ENCODE assay signal across 17 cellular contexts in genomic region chr13:26299168-26299788, GRCh38. TPM values are rescaled to one million over a fixed set of nuclear protein-coding genes. Genes with fewer than 3 reads are reported as not detected.
DNase-seq lines count a peak whose midpoint lies in the region; ATAC-seq, FAIRE-seq and TF ChIP-seq lines count a peak whose summit lies in the region.
"Had no signal": no experiment of that assay in that cellular context is flagged by ENCODE, and none has a peak within 500 bp of the region (broad histone marks: within the 10 kb centered on the region; RNA-seq: fewer than 3 reads in every experiment).

No MANE protein-coding gene starts in this region.

- peak overlapping the region; percentile 41 for H3K4me2 ChIP-seq in PC-3 (ENCODE audit: low read length)
- H3K4me2 ChIP-seq in osteoblast (ENCODE audit: insufficient read depth, low read length), result peak overlapping the region; percentile 10

- H2AFZ ChIP-seq in ACC112 (ENCODE audit: low read length, unreplicated experiment) (no peak overlapping the region), PC-3 (ENCODE audit: low read length) (no peak overlapping the region), osteoblast (ENCODE audit: low read length) (no peak overlapping the region)

- ATAC-seq in PC-3 (peak; percentile 95), HG02571 (IDR thresholded peaks at IDR 0.05; ENCODE audit: unreplicated experiment) (no peak), GM19467 (IDR thresholded peaks at IDR 0.05; ENCODE audit: unreplicated experiment) (no peak)

- H3F3A ChIP-seq in PC-3 (ENCODE audit: low read length, unreplicated experiment), result no peaks in the 10 kb centered on the region

- H3K27me3 ChIP-seq in ACC112 (ENCODE audit: insufficient read depth, low read length) (no peaks in the 10 kb centered on the region), PC-3 (ENCODE audit: low read length) (no peaks in the 10 kb centered on the region), bronchial epithelial cell (ENCODE audit: control insufficient read depth, insufficient read depth, low read length) (no peaks in the 10 kb centered on the region), osteoblast (ENCODE audit: insufficient read depth, low read length) (no peaks in the 10 kb centered on the region)

- H3K9me3 ChIP-seq in PC-3 (ENCODE audit: low read length) (no peaks in the 10 kb centered on the region), osteoblast (ENCODE audit: low read depth, low read length) (no peaks in the 10 kb centered on the region)

- POLR2A ChIA-PET in PC-3 (lab: Charles Lee; ENCODE audit: unreplicated experiment), result no interaction called here

- no peaks in the 10 kb centered on the region for H4K20me1 ChIP-seq in PC-3 (ENCODE audit: low read length)
- peaks cover 13% of the 10 kb centered on the region for H4K20me1 ChIP-seq in osteoblast (ENCODE audit: insufficient read depth, low read length)

- H3K9me2 ChIP-seq in PC-3 (replicated peaks; ENCODE audit: low read length), result no peaks in the 10 kb centered on the region

- CTCF ChIA-PET in PC-3 (lab: Charles Lee), result no interaction called here

- FAIRE-seq in bronchial epithelial cell (lab: Jason Lieb, UNC), result no peak
- FAIRE-seq: HTR-8/SVneo had no signal

- no TSS peak for BruUV-seq in PC-3 (replicated peaks; lab: Mats Ljungman, UMichigan)

- H3K4me3 ChIP-seq in ACC112 (ENCODE audit: low read depth, low read length) (no peak overlapping the region), PC-3 (ENCODE audit: low read length) (no peak overlapping the region), bronchial epithelial cell (ENCODE audit: low read depth, low read length) (no peak overlapping the region), osteoblast (ENCODE audit: insufficient read depth, low read length) (no peak overlapping the region)

- H3K4me1 ChIP-seq in ACC112 (ENCODE audit: control insufficient read depth, insufficient read depth, low read length, unreplicated experiment) (peaks cover 26% of the 10 kb centered on the region), PC-3 (ENCODE audit: insufficient read depth, low read length) (peaks cover 26% of the 10 kb centered on the region), osteoblast (ENCODE audit: insufficient read depth, low read length) (peaks cover 28% of the 10 kb centered on the region)

- peaks cover 46% of the 10 kb centered on the region for H3K79me2 ChIP-seq in ACC112 (ENCODE audit: control insufficient read depth, insufficient read depth, low read length, unreplicated experiment)
- peaks cover 83% of the 10 kb centered on the region for H3K79me2 ChIP-seq in PC-3 (ENCODE audit: low read length)
- H3K79me2 ChIP-seq in osteoblast (ENCODE audit: insufficient read depth, low read length), result peaks cover 79% of the 10 kb centered on the region

- H3K27ac ChIP-seq in ACC112 (ENCODE audit: low read depth, low read length) (peak overlapping the region; percentile 8; the same call in 1 of the 2 replicates), PC-3 (ENCODE audit: low read length) (peak overlapping the region; percentile 42), osteoblast (ENCODE audit: low read depth, low read length) (peak overlapping the region; percentile 26)
- H3K27ac ChIP-seq: HL-60 had no signal

- peak; percentile 67 for DNase-seq in PC-3
- DNase-seq in bronchial epithelial cell (ENCODE audit: low read depth), result peak; percentile 60
- DNase-seq in osteoblast (ENCODE audit: insufficient read length, low spot score, missing footprints), result no peak
- no peak for DNase-seq in NCI-H510A treated with DMSO at 0.1 percent for 48 hours (lab: John Stamatoyannopoulos, UW)
- no peak for DNase-seq in NCI-H1092 treated with DMSO at 0.1 percent for 48 hours (lab: John Stamatoyannopoulos, UW)
- DNase-seq: C1 segment of cervical spinal cord, H9, NCI-H1417 treated with DMSO at 0.1 percent for 48 hours, NCI-H1930, NCI-H2171, NCI-H446, OCI-M1 had no signal

- H3K9ac ChIP-seq in PC-3 (ENCODE audit: low read length), result no peak overlapping the region

- TF ChIP-seq CTCF in PC-3 (conservative IDR thresholded peaks at IDR 0.05; ENCODE audit: low read depth, low read length) (no peak), bronchial epithelial cell (IDR thresholded peaks at IDR 0.05; ENCODE audit: insufficient read depth, low read length, severe bottlenecking) (no peak), osteoblast (IDR thresholded peaks at IDR 0.05; ENCODE audit: extremely low read depth, low read depth, low read length) (no peak)

- intact Hi-C loops in PC-3 (cut with micrococcal nuclease), result no loop called here

- no peaks in the 10 kb centered on the region for H3K36me3 ChIP-seq in ACC112 (ENCODE audit: insufficient read depth, low read length)
- no peaks in the 10 kb centered on the region for H3K36me3 ChIP-seq in PC-3 (ENCODE audit: low read depth, low read length)
- no peaks in the 10 kb centered on the region for H3K36me3 ChIP-seq in bronchial epithelial cell (ENCODE audit: control insufficient read depth, insufficient read depth, low read length)
- no peaks in the 10 kb centered on the region for H3K36me3 ChIP-seq in osteoblast (ENCODE audit: insufficient read depth, low read length)

RNA-seq across cellular contexts. Expression of gene CDK8, which starts 45.3 kb away (rescaled TPM):
- total RNA-seq in PC-3 (2014; rRNA removed) (14.5 and 18.7 TPM in 2 replicates), bronchial epithelial cell (19.0 and 21.1 TPM in 2 replicates), osteoblast (17.7 and 20.0 TPM in 2 replicates)

Comparison
In these comparisons a context has a peak if more than half of its experiments do, and no peak if none do; other contexts are left out.
1. DNase-seq: peak in PC-3 (single experiment) and bronchial epithelial cell (single experiment); none in osteoblast (single experiment), NCI-H510A treated with DMSO at 0.1 percent for 48 hours (single experiment) and NCI-H1092 treated with DMSO at 0.1 percent for 48 hours (single experiment).
2. Peak in every context shown above with its lines, with median percentiles within 50 percentile points of each other: H3K27ac ChIP-seq.